1 cellular context compared by ENCODE assay signal in the genomic region with DNA sequence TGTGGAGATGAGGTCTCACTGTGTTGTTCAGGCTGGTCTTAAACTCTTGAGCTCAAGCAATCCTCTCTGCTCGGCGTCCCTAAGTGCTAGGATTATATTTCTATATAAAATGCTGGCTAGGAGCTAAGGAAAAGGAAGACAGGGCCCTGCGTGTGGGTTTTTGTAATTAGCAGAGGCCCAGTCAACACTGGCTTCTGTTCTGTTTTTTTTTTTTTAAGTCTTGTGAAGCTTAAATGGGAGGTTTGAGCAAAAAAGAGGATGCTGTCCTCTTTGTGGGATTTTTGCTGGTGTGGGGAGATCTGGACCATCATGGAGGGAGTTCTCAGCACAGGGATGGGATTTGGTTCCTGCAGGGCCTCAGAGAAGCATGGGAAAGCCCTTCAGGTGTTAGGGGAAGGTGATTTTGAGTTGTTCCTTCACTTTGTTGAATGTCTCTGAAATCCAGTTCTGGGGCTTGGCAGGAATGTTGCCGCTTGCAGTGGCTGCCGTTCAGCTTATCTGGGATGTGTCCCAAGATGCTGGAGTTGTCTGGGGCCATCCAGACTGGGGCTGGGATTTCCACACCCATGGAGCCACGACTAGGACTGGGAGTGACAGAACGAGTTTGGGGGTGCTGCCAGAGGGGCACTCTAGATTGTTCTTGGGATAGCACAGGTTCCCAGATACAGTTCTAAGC.
TF ChIP-seq lines count a peak whose summit lies in the region.

No MANE protein-coding gene starts in this region.

TF ChIP-seq in SK-N-SH treated with all-trans-retinoic acid at 6 μM for 48 hours, 23 proteins besides CTCF, POLR2A, EP300 and RAD21 (continued from another document):
- TF ChIP-seq ZC3H10 (CRISPR knock-in tag; IDR thresholded peaks at IDR 0.05) (no peak), ZFP3 (CRISPR knock-in tag; IDR thresholded peaks at IDR 0.05) (no peak), TOX (CRISPR knock-in tag; IDR thresholded peaks at IDR 0.05; ENCODE audit: borderline replicate concordance) (no peak), GLIS3 (CRISPR knock-in tag; IDR thresholded peaks at IDR 0.05) (no peak), ARNTL (CRISPR knock-in tag; IDR thresholded peaks at IDR 0.05; ENCODE audit: borderline replicate concordance, low read depth) (no peak), ISL1 (CRISPR knock-in tag; IDR thresholded peaks at IDR 0.05) (no peak), ZNF8 (CRISPR knock-in tag; IDR thresholded peaks at IDR 0.05) (no peak), CSDC2 (CRISPR knock-in tag; IDR thresholded peaks at IDR 0.05) (no peak), PPARA (CRISPR knock-in tag; IDR thresholded peaks at IDR 0.05; ENCODE audit: borderline replicate concordance) (no peak)
- TF ChIP-seq, protein P1, sequence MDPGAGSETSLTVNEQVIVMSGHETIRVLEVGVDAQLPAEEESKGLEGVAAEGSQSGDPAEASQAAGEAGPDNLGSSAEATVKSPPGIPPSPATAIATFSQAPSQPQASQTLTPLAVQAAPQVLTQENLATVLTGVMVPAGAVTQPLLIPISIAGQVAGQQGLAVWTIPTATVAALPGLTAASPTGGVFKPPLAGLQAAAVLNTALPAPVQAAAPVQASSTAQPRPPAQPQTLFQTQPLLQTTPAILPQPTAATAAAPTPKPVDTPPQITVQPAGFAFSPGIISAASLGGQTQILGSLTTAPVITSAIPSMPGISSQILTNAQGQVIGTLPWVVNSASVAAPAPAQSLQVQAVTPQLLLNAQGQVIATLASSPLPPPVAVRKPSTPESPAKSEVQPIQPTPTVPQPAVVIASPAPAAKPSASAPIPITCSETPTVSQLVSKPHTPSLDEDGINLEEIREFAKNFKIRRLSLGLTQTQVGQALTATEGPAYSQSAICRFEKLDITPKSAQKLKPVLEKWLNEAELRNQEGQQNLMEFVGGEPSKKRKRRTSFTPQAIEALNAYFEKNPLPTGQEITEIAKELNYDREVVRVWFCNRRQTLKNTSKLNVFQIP (CRISPR knock-in tag; IDR thresholded peaks at IDR 0.05; ENCODE audit: borderline replicate concordance, low read depth): no peak
- TF ChIP-seq, protein P2, sequence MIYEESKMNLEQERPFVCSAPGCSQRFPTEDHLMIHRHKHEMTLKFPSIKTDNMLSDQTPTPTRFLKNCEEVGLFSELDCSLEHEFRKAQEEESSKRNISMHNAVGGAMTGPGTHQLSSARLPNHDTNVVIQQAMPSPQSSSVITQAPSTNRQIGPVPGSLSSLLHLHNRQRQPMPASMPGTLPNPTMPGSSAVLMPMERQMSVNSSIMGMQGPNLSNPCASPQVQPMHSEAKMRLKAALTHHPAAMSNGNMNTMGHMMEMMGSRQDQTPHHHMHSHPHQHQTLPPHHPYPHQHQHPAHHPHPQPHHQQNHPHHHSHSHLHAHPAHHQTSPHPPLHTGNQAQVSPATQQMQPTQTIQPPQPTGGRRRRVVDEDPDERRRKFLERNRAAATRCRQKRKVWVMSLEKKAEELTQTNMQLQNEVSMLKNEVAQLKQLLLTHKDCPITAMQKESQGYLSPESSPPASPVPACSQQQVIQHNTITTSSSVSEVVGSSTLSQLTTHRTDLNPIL (CRISPR knock-in tag; IDR thresholded peaks at IDR 0.05; ENCODE audit: low read depth): no peak
- TF ChIP-seq, protein P3, sequence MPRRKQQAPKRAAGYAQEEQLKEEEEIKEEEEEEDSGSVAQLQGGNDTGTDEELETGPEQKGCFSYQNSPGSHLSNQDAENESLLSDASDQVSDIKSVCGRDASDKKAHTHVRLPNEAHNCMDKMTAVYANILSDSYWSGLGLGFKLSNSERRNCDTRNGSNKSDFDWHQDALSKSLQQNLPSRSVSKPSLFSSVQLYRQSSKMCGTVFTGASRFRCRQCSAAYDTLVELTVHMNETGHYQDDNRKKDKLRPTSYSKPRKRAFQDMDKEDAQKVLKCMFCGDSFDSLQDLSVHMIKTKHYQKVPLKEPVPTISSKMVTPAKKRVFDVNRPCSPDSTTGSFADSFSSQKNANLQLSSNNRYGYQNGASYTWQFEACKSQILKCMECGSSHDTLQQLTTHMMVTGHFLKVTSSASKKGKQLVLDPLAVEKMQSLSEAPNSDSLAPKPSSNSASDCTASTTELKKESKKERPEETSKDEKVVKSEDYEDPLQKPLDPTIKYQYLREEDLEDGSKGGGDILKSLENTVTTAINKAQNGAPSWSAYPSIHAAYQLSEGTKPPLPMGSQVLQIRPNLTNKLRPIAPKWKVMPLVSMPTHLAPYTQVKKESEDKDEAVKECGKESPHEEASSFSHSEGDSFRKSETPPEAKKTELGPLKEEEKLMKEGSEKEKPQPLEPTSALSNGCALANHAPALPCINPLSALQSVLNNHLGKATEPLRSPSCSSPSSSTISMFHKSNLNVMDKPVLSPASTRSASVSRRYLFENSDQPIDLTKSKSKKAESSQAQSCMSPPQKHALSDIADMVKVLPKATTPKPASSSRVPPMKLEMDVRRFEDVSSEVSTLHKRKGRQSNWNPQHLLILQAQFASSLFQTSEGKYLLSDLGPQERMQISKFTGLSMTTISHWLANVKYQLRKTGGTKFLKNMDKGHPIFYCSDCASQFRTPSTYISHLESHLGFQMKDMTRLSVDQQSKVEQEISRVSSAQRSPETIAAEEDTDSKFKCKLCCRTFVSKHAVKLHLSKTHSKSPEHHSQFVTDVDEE (CRISPR knock-in tag; IDR thresholded peaks at IDR 0.05): no peak
